ENCODE assay signal across 19 cellular contexts in the genomic region with DNA sequence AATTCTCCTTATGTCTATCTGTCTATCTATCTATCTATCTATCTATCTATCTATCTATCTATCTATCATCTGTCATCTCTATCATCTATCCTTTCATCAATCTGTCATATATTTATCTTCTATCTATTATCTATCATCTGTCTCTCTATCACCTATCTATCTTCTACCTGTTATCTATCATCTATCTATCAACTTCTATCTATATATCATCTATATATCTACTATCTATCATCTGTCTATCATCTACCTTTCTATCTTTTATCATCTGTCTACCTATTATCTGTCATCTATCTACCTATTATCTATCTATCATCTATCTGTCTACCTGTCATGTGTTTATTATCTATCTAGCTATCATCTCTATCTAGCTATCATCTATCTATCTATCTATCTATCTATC.
DNase-seq lines count a peak whose midpoint lies in the region; ATAC-seq and TF ChIP-seq lines count a peak whose summit lies in the region.
"Had no signal": no experiment of that assay in that cellular context is flagged by ENCODE, and none has a peak within 500 bp of the region (broad histone marks: within the 10 kb centered on the region; RNA-seq: fewer than 3 reads in every experiment).

No MANE protein-coding gene starts in this region.

- H3K9ac ChIP-seq in BLaER1, result no peak overlapping the region

- peaks cover 2 to 9% (median 6%) of the 10 kb centered on the region in 3 donors for H3K27me3 Mint-ChIP-seq in naive B cell
- H3K27me3 Mint-ChIP-seq in CD4-positive, alpha-beta memory T cell, result peaks cover 13% of the 10 kb centered on the region in 2 donors
- H3K27me3 Mint-ChIP-seq: B cell had no signal

- H3K27ac Mint-ChIP-seq in naive B cell, result peak overlapping the region in 4 of 6 donors; percentile 23 to 36 (median 28)
- no peak overlapping the region for H3K27ac Mint-ChIP-seq in CD4-positive, alpha-beta memory T cell
- H3K27ac Mint-ChIP-seq: CD8-positive, alpha-beta T cell had no signal

- no peak overlapping the region for H2AFZ ChIP-seq in OCI-LY7 (ENCODE audit: low read length)

- no peaks in the 10 kb centered on the region for H3K27me3 ChIP-seq in BLaER1
- no peaks in the 10 kb centered on the region for H3K27me3 ChIP-seq in CD4-positive, alpha-beta memory T cell (ENCODE audit: insufficient read depth, low read length)

- H3K4me3 Mint-ChIP-seq in naive B cell, result peak overlapping the region in 1 of 8 donors; percentile 16
- no peak overlapping the region for H3K4me3 Mint-ChIP-seq in CD4-positive, alpha-beta memory T cell
- H3K4me3 Mint-ChIP-seq: CD8-positive, alpha-beta T cell had no signal

- peaks cover 50 to 67% (median 53%) of the 10 kb centered on the region in 3 donors for H3K4me1 Mint-ChIP-seq in naive B cell
- no peaks in the 10 kb centered on the region for H3K4me1 Mint-ChIP-seq in CD4-positive, alpha-beta memory T cell

- CTCF ChIA-PET in HEK293 (lab: Yijun Ruan, JAX), result no interaction called here
- CTCF ChIA-PET in OCI-LY7 (lab: Charles Lee; ENCODE audit: unreplicated experiment), result no interaction called here
- CTCF ChIA-PET in CD4-positive, alpha-beta memory T cell (lab: Charles Lee; ENCODE audit: partially characterized antibody), result no interaction called here

- no peaks in the 10 kb centered on the region for H3K9me3 ChIP-seq in BLaER1
- no peaks in the 10 kb centered on the region for H3K9me3 ChIP-seq in HEK293 (ENCODE audit: control insufficient read depth, insufficient read depth, low read depth, low read length)
- peaks cover 5% of the 10 kb centered on the region; the same call in 1 of the 2 replicates for H3K9me3 ChIP-seq in OCI-LY7 (ENCODE audit: low read length)
- H3K9me3 ChIP-seq in CD4-positive, alpha-beta memory T cell (ENCODE audit: control insufficient read depth in 1 of 2, low read length in 2 of 2), result no peaks in the 10 kb centered on the region
- H3K9me3 ChIP-seq: Caco-2, HAP-1 had no signal

- no peak overlapping the region for H3K27ac ChIP-seq in BLaER1
- no peak overlapping the region for H3K27ac ChIP-seq in HEK293 (ENCODE audit: extremely low read depth, low read depth, low read length)
- H3K27ac ChIP-seq in OCI-LY7 (ENCODE audit: low read depth, low read length, poor library complexity, severe bottlenecking), result no peak overlapping the region
- no peak overlapping the region for H3K27ac ChIP-seq in CD4-positive, alpha-beta memory T cell (ENCODE audit: low read depth, low read length)
- H3K27ac ChIP-seq: 22Rv1 had no signal

- H3K4me1 ChIP-seq in BLaER1 (peaks cover 79% of the 10 kb centered on the region), HEK293 (ENCODE audit: control insufficient read depth, insufficient read depth, low read length) (no peaks in the 10 kb centered on the region), OCI-LY7 (ENCODE audit: insufficient read depth, low read length, poor library complexity, severe bottlenecking) (peaks cover 68% of the 10 kb centered on the region)
- H3K4me1 ChIP-seq in CD4-positive, alpha-beta memory T cell (ENCODE audit: insufficient read depth, low read length), result no peaks in the 10 kb centered on the region
- H3K4me1 ChIP-seq: Caco-2, HAP-1 had no signal

- H4K20me1 ChIP-seq in BLaER1 (no peaks in the 10 kb centered on the region), OCI-LY7 (ENCODE audit: insufficient read depth, low read length) (no peaks in the 10 kb centered on the region)

- peak overlapping the region; percentile 98 for H3K4me2 ChIP-seq in BLaER1
- H3K4me2 ChIP-seq in OCI-LY7 (ENCODE audit: low read length), result 0 out of 2 replicates have a peak overlapping the region, but pooled peaks have one; percentile 17

- no peak overlapping the region for H3K4me3 ChIP-seq in BLaER1
- no peak overlapping the region for H3K4me3 ChIP-seq in HEK293 (ENCODE audit: low read depth, low read length)
- H3K4me3 ChIP-seq in OCI-LY7 (ENCODE audit: low read depth, low read length, poor library complexity, severe bottlenecking), result no peak overlapping the region
- H3K4me3 ChIP-seq in CD4-positive, alpha-beta memory T cell (ENCODE audit: low read length in 2 of 2), result no peak overlapping the region
- H3K4me3 ChIP-seq: GM12878, HAP-1 had no signal

- no TSS peak for BruUV-seq in OCI-LY7 (replicated peaks; lab: Mats Ljungman, UMichigan)

- H3K9me3 Mint-ChIP-seq in naive B cell, result peaks cover 0 to 3% (median 0%) of the 10 kb centered on the region in 7 donors
- H3K9me3 Mint-ChIP-seq in CD4-positive, alpha-beta memory T cell, result peaks cover 0 to 4% (median 0%) of the 10 kb centered on the region in 8 donors
- H3K9me3 Mint-ChIP-seq: CD8-positive, alpha-beta T cell had no signal

- ATAC-seq in naive B cell (ENCODE audit: low read depth in 2 of 2) (no peak), HG03460 (IDR thresholded peaks at IDR 0.05; ENCODE audit: unreplicated experiment) (no peak)
- ATAC-seq: CD8-positive, alpha-beta T cell; GM12878 had no signal

- DNase-seq in OCI-LY7 (ENCODE audit: low spot score), result no peak
- DNase-seq in naive B cell, result no peak
- no peak for DNase-seq in NCI-H1694 (lab: John Stamatoyannopoulos, UW)
- DNase-seq in CD4-positive, alpha-beta memory T cell, result no peak
- DNase-seq: C1 segment of cervical spinal cord, Caco-2, DMS153, DND-41, EL, GDM1, GOT3 had no signal

- H3K36me3 Mint-ChIP-seq in naive B cell, result no peaks in the 10 kb centered on the region
- no peaks in the 10 kb centered on the region for H3K36me3 Mint-ChIP-seq in CD4-positive, alpha-beta memory T cell
- H3K36me3 Mint-ChIP-seq: CD8-positive, alpha-beta T cell had no signal

- POLR2A ChIA-PET in HEK293 (lab: Yijun Ruan, JAX) (no interaction called here), OCI-LY7 (lab: Charles Lee) (interaction anchor here (0.6 to 1.8 kb wide), 3 partner anchors 11 to 49 kb away, joined by 3 to 8 read pairs (median 4); no protein-coding TSS in a partner anchor)
- POLR2A ChIA-PET in CD4-positive, alpha-beta memory T cell (lab: Charles Lee; ENCODE audit: partially characterized antibody), result no interaction called here

- no peaks in the 10 kb centered on the region for H3K79me2 ChIP-seq in OCI-LY7 (ENCODE audit: insufficient read depth, low read depth, low read length)

- no peak for TF ChIP-seq CTCF in HEK293 (tag by site-specific recombination; IDR thresholded peaks at IDR 0.05)
- TF ChIP-seq CTCF in OCI-LY7 (conservative IDR thresholded peaks at IDR 0.05; ENCODE audit: low read length), result no peak

- no peaks in the 10 kb centered on the region for H3K9me2 ChIP-seq in OCI-LY7 (ENCODE audit: insufficient read depth, low read length)

- intact Hi-C loops in OCI-LY7 (cut with micrococcal nuclease; ENCODE audit: unreplicated experiment), result loop anchor here (5.0 kb wide), 1 partner anchor 113 kb away; no protein-coding TSS in a partner anchor
- intact Hi-C loops in CD4-positive, alpha-beta memory T cell (cut with micrococcal nuclease), result no loop called here

- no peaks in the 10 kb centered on the region for H3K36me3 ChIP-seq in BLaER1
- no peaks in the 10 kb centered on the region for H3K36me3 ChIP-seq in HEK293 (ENCODE audit: control insufficient read depth in 2 of 2, insufficient read depth in 1 of 2, low read length in 2 of 2)
- peaks cover 16% of the 10 kb centered on the region for H3K36me3 ChIP-seq in OCI-LY7 (ENCODE audit: insufficient read depth, low read length)
- H3K36me3 ChIP-seq in CD4-positive, alpha-beta memory T cell (ENCODE audit: insufficient read depth, low read length), result no peaks in the 10 kb centered on the region
- H3K36me3 ChIP-seq: HAP-1 had no signal

TF ChIP-seq in HEK293, 187 proteins besides CTCF, POLR2A, EP300 and RAD21:
- TF ChIP-seq KLF1 (tag by site-specific recombination; IDR thresholded peaks at IDR 0.05), result no peak
- no peak for TF ChIP-seq ZEB2 (tag by site-specific recombination; IDR thresholded peaks at IDR 0.05)
- TF ChIP-seq ZNF366 (tag by site-specific recombination; conservative IDR thresholded peaks at IDR 0.05), result 0 out of 2 replicates have a peak, but pooled peaks have one; percentile 25
- no peak for TF ChIP-seq ZNF501 (tag by site-specific recombination; IDR thresholded peaks at IDR 0.05)
- TF ChIP-seq ZNF239 (tag by site-specific recombination; IDR thresholded peaks at IDR 0.05), result no peak
TF ChIP-seq in HEK293: peak in this region for 1.

Comparison
In these comparisons a context has a peak if more than half of its experiments do, and no peak if none do; other contexts are left out.
1. H3K27ac Mint-ChIP-seq: peak in naive B cell (4 of 6); none in CD4-positive, alpha-beta memory T cell (0 of 7).